In the genomic region with DNA sequence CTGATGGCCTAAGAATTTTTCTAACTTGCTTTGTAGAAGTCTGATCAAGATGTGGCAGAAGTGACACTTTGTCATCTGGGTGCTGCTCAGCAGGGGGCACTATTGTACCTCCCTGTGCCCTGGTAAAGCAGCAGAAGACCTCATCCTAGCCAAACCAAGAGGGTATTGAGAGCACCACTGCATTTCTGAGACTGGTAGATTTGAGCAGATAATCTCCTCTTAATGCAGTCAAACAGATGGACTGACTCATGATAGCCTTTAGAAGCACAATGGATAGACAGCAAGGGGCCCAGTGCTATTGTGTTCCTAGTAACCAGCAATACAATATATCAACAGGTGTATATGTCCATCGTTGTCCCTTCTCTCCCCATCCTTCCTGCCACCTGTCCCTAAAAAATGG, we compare ENCODE assay signal across 9 cellular contexts. TPM values are rescaled to one million over a fixed set of nuclear protein-coding genes. Genes with fewer than 3 reads are reported as not detected.
DNase-seq lines count a peak whose midpoint lies in the region.
"Had no signal": no experiment of that assay in that cellular context is flagged by ENCODE, and none has a peak within 500 bp of the region (broad histone marks: within the 10 kb centered on the region; RNA-seq: fewer than 3 reads in every experiment).

No MANE protein-coding gene starts in this region.

- DNase-seq in DMS79 treated with DMSO at 0.1 percent for 48 hours (lab: John Stamatoyannopoulos, UW), result peak; percentile 64
- DNase-seq in M059J (ENCODE audit: low read depth), result peak; percentile 56
- DNase-seq in SK-MEL-5 (ENCODE audit: low read depth, low spot score), result peak; percentile 85
- peak; percentile 73 for DNase-seq in activated naive CD4-positive, alpha-beta T cell treated with anti-CD3 and anti-CD28 coated beads, Interleukin-2, amount 50 U/mL, for 16 hours
- DNase-seq in iPS-NIHi11 (ENCODE audit: low spot score), result peak; percentile 43
- peak; percentile 28 for DNase-seq in stimulated activated CD8-positive, alpha-beta memory T cell treated with anti-CD3 and anti-CD28 coated beads, Interleukin-12 subunit alpha, Interleukin-12 subunit beta, amount 100 ng/mL, for 1 hour (ENCODE audit: low read depth)
- no peak for DNase-seq in ureter (ENCODE audit: low spot score)
- DNase-seq in foreskin melanocyte, result no peak

- in situ Hi-C loops in SK-MEL-5 (cut with HindIII; ENCODE audit: low pct_unique_long_range_greater_than_20kb, low sequenced_read_pairs), result no loop called here

RNA-seq across cellular contexts. Expression of a gene that starts 5.7 kb away (rescaled TPM):
- total RNA-seq in M059J (2014; rRNA removed; shearing (Covaris generic)), result 679 and 714 TPM in 2 replicates
- total RNA-seq in SK-MEL-5 (2014; rRNA removed; shearing (Covaris generic)), result 706 and 766 TPM in 2 replicates
- polyA plus RNA-seq in SK-MEL-5 (2015; cell fraction: cytosol; rRNA removed), result 591 and 655 TPM in 2 replicates
- 236 and 245 TPM in 2 replicates for polyA plus RNA-seq in SK-MEL-5 (2015; cell fraction: nucleus; rRNA removed)
- 242 TPM for total RNA-seq in ureter

RNA-seq across cellular contexts. Expression of a gene that starts 20.0 kb away (rescaled TPM):
- not detected in 2 replicates for total RNA-seq in M059J (2014; rRNA removed; shearing (Covaris generic))
- total RNA-seq in SK-MEL-5 (2014; rRNA removed; shearing (Covaris generic)), result not detected in 2 replicates
- polyA plus RNA-seq in SK-MEL-5 (2015; cell fraction: cytosol; rRNA removed), result not detected in 2 replicates
- polyA plus RNA-seq in SK-MEL-5 (2015; cell fraction: nucleus; rRNA removed), result not detected in 2 replicates
- not detected for total RNA-seq in ureter
- total RNA-seq: activated CD8-positive, alpha-beta memory T cell treated with anti-CD3 and anti-CD28 coated beads for 36 hours had no signal

RNA-seq across cellular contexts. Expression of a gene that starts 31.3 kb away (rescaled TPM):
- not detected in 2 replicates for total RNA-seq in M059J (2014; rRNA removed; shearing (Covaris generic))
- total RNA-seq in SK-MEL-5 (2014; rRNA removed; shearing (Covaris generic)), result not detected in 2 replicates
- 0.03 TPM in 1 of 2 replicates, not detected in the other for polyA plus RNA-seq in SK-MEL-5 (2015; cell fraction: cytosol; rRNA removed)
- 0.09 and 0.17 TPM in 2 replicates for polyA plus RNA-seq in SK-MEL-5 (2015; cell fraction: nucleus; rRNA removed)
- 0.39 TPM for total RNA-seq in ureter

RNA-seq across cellular contexts. Expression of a gene that starts 34.6 kb away (rescaled TPM):
- 77.8 and 101 TPM in 2 replicates for total RNA-seq in M059J (2014; rRNA removed; shearing (Covaris generic))
- total RNA-seq in SK-MEL-5 (2014; rRNA removed; shearing (Covaris generic)), result 161 and 180 TPM in 2 replicates
- polyA plus RNA-seq in SK-MEL-5 (2015; cell fraction: cytosol; rRNA removed), result 251 and 282 TPM in 2 replicates
- polyA plus RNA-seq in SK-MEL-5 (2015; cell fraction: nucleus; rRNA removed), result 497 and 591 TPM in 2 replicates
- 195 TPM for total RNA-seq in ureter

Comparison
In these comparisons a context has a peak if more than half of its experiments do, and no peak if none do; other contexts are left out.
1. DNase-seq: peak in DMS79 treated with DMSO at 0.1 percent for 48 hours (single experiment), M059J (single experiment), SK-MEL-5 (single experiment), activated naive CD4-positive, alpha-beta T cell treated with anti-CD3 and anti-CD28 coated beads, Interleukin-2, amount 50 U/mL, for 16 hours (single experiment), iPS-NIHi11 (single experiment) and stimulated activated CD8-positive, alpha-beta memory T cell treated with anti-CD3 and anti-CD28 coated beads, Interleukin-12 subunit alpha, Interleukin-12 subunit beta, amount 100 ng/mL, for 1 hour (single experiment); none in ureter (single experiment) and foreskin melanocyte (single experiment).